33 cellular contexts compared by ENCODE assay signal in genomic region chr20:46191611-46192010, GRCh38.
"Had no signal": no experiment of that assay in that cellular context is flagged by ENCODE, and none has a peak within 500 bp of the region (broad histone marks: within the 10 kb centered on the region; RNA-seq: fewer than 3 reads in every experiment).

No MANE protein-coding gene starts in this region.

- H3K4me1 ChIP-seq: body of pancreas, breast epithelium had no signal

- H3K27me3 ChIP-seq: adrenal gland, body of pancreas, brain microvascular endothelial cell had no signal

- H3K27ac ChIP-seq: adrenal gland, body of pancreas, brain microvascular endothelial cell, breast epithelium, VCaP had no signal

- H3K9me3 ChIP-seq: adrenal gland, body of pancreas, breast epithelium had no signal

- H3K4me3 ChIP-seq: adrenal gland, body of pancreas, breast epithelium had no signal

- H3K36me3 ChIP-seq: adrenal gland, brain microvascular endothelial cell, breast epithelium had no signal

- FAIRE-seq: astrocyte, TTC549 had no signal

- DNase-seq: activated B cell treated with CpG ODN at 0.5 μM for 24 hours; activated CD4-positive, alpha-beta memory T cell treated with anti-CD3 and anti-CD28 coated beads for 36 hours; activated CD4-positive, alpha-beta T cell treated with anti-CD3 and anti-CD28 coated beads for 4 hours; activated CD4-positive, alpha-beta T cell treated with anti-CD3 and anti-CD28 coated beads, Interleukin-2, amount 10 ng/mL, durations not matched to agents 24 days and 14 days; activated CD4-positive, alpha-beta T cell treated with anti-CD3 and anti-CD28 coated beads, Interleukin-2, amount 50 U/mL, for 1 hour; activated CD4-positive, alpha-beta T cell treated with anti-CD3 and anti-CD28 coated beads, Interleukin-2, amount 50 U/mL, for 4 hours; activated CD4-positive, CD25-positive, alpha-beta regulatory T cell treated with anti-CD3 and anti-CD28 coated beads, Interleukin-2, amount 50 U/mL, for 72 hours; activated CD8-positive, alpha-beta memory T cell treated with anti-CD3 and anti-CD28 coated beads, Interleukin-2, amount 50 U/mL, for 4 hours; activated CD8-positive, alpha-beta T cell treated with anti-CD3 and anti-CD28 coated beads for 36 hours; activated effector memory CD4-positive, alpha-beta T cell treated with anti-CD3 and anti-CD28 coated beads, Interleukin-2, amount 50 U/mL, for 16 hours; activated gamma-delta T cell treated with Interleukin-2 at 50 U/mL for 16 hours; activated naive CD4-positive, alpha-beta T cell; activated naive CD4-positive, alpha-beta T cell treated with anti-CD3 and anti-CD28 coated beads for 36 hours; activated naive CD4-positive, alpha-beta T cell treated with anti-CD3 and anti-CD28 coated beads, Interleukin-2, amount 50 U/mL, for 16 hours; activated naive CD8-positive, alpha-beta T cell treated with anti-CD3 and anti-CD28 coated beads for 36 hours; activated T-cell treated with anti-CD3 and anti-CD28 coated beads for 4 hours; activated T-cell treated with anti-CD3 and anti-CD28 coated beads, Interleukin-2, amount 50 U/mL, for 1 hour; activated T-cell treated with anti-CD3 and anti-CD28 coated beads, Interleukin-2, amount 50 U/mL, for 4 hours; activated T-cell treated with anti-CD3 and anti-CD28 coated beads, Interleukin-2, amount 50 U/mL, for 72 hours; adrenal gland; amniotic stem cell; aorta; body of pancreas; brain microvascular endothelial cell; central memory CD4-positive, alpha-beta T cell; T-helper 2 cell; T-helper 9 cell had no signal

- ATAC-seq: activated CD8-positive, alpha-beta T cell treated with anti-CD3 and anti-CD28 coated beads for 36 hours; activated naive CD4-positive, alpha-beta T cell treated with anti-CD3 and anti-CD28 coated beads, Interleukin-2, amount 50 U/mL, for 72 hours; activated T-cell treated with anti-CD3 and anti-CD28 coated beads, Interleukin-2, amount 50 U/mL, for 4 hours; activated T-cell treated with anti-CD3 and anti-CD28 coated beads, Interleukin-2, amount 50 U/mL, for 72 hours; activated T-helper 17 cell treated with anti-CD3 and anti-CD28 coated beads, Interleukin-2, amount 50 U/mL, for 72 hours; body of pancreas had no signal
